In the genomic region with DNA sequence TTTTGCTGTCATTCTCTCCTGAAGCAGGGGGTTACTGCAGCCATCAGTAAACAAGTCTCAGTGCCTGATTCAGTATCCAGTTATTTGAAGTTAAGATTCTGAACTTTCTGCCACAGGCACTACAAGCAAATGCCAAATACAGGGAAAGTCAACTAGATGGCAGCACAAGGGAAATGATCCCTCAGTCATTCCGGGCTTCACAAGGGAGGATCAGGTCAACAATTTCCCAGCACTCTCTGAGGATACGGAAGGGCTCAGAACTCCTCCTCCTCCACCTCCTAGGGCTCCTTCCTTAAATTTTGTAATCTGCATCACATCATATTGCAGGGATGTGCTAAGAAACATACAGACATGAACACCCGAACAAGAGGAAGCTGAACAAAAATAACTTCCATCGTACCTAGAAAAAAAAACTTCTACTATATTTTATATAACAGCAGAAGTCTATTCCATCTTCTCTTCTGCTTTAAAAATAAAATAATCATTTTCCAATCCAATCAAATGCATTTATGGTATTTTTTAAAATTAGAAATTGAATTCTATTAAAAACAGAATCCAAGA, we compare ENCODE assay signal across 1 cellular context.
TF ChIP-seq lines count a peak whose summit lies in the region.

No MANE protein-coding gene starts in this region.

TF ChIP-seq in GM23338, 12 proteins besides CTCF, POLR2A, EP300 and RAD21 (continued from another document):
- TF ChIP-seq, protein P1, sequence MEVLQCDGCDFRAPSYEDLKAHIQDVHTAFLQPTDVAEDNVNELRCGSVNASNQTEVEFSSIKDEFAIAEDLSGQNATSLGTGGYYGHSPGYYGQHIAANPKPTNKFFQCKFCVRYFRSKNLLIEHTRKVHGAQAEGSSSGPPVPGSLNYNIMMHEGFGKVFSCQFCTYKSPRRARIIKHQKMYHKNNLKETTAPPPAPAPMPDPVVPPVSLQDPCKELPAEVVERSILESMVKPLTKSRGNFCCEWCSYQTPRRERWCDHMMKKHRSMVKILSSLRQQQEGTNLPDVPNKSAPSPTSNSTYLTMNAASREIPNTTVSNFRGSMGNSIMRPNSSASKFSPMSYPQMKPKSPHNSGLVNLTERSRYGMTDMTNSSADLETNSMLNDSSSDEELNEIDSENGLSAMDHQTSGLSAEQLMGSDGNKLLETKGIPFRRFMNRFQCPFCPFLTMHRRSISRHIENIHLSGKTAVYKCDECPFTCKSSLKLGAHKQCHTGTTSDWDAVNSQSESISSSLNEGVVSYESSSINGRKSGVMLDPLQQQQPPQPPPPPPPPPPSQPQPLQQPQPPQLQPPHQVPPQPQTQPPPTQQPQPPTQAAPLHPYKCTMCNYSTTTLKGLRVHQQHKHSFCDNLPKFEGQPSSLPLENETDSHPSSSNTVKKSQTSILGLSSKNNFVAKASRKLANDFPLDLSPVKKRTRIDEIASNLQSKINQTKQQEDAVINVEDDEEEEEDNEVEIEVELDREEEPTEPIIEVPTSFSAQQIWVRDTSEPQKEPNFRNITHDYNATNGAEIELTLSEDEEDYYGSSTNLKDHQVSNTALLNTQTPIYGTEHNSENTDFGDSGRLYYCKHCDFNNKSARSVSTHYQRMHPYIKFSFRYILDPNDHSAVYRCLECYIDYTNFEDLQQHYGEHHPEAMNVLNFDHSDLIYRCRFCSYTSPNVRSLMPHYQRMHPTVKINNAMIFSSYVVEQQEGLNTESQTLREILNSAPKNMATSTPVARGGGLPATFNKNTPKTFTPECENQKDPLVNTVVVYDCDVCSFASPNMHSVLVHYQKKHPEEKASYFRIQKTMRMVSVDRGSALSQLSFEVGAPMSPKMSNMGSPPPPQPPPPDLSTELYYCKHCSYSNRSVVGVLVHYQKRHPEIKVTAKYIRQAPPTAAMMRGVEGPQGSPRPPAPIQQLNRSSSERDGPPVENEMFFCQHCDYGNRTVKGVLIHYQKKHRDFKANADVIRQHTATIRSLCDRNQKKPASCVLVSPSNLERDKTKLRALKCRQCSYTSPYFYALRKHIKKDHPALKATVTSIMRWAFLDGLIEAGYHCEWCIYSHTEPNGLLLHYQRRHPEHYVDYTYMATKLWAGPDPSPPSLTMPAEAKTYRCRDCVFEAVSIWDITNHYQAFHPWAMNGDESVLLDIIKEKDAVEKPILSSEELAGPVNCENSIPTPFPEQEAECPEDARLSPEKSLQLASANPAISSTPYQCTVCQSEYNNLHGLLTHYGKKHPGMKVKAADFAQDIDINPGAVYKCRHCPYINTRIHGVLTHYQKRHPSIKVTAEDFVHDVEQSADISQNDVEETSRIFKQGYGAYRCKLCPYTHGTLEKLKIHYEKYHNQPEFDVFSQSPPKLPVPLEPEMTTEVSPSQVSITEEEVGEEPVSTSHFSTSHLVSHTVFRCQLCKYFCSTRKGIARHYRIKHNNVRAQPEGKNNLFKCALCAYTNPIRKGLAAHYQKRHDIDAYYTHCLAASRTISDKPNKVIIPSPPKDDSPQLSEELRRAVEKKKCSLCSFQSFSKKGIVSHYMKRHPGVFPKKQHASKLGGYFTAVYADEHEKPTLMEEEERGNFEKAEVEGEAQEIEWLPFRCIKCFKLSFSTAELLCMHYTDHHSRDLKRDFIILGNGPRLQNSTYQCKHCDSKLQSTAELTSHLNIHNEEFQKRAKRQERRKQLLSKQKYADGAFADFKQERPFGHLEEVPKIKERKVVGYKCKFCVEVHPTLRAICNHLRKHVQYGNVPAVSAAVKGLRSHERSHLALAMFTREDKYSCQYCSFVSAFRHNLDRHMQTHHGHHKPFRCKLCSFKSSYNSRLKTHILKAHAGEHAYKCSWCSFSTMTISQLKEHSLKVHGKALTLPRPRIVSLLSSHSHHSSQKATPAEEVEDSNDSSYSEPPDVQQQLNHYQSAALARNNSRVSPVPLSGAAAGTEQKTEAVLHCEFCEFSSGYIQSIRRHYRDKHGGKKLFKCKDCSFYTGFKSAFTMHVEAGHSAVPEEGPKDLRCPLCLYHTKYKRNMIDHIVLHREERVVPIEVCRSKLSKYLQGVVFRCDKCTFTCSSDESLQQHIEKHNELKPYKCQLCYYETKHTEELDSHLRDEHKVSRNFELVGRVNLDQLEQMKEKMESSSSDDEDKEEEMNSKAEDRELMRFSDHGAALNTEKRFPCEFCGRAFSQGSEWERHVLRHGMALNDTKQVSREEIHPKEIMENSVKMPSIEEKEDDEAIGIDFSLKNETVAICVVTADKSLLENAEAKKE (CRISPR knock-in tag; IDR thresholded peaks at IDR 0.05): no peak
- TF ChIP-seq, protein P2, sequence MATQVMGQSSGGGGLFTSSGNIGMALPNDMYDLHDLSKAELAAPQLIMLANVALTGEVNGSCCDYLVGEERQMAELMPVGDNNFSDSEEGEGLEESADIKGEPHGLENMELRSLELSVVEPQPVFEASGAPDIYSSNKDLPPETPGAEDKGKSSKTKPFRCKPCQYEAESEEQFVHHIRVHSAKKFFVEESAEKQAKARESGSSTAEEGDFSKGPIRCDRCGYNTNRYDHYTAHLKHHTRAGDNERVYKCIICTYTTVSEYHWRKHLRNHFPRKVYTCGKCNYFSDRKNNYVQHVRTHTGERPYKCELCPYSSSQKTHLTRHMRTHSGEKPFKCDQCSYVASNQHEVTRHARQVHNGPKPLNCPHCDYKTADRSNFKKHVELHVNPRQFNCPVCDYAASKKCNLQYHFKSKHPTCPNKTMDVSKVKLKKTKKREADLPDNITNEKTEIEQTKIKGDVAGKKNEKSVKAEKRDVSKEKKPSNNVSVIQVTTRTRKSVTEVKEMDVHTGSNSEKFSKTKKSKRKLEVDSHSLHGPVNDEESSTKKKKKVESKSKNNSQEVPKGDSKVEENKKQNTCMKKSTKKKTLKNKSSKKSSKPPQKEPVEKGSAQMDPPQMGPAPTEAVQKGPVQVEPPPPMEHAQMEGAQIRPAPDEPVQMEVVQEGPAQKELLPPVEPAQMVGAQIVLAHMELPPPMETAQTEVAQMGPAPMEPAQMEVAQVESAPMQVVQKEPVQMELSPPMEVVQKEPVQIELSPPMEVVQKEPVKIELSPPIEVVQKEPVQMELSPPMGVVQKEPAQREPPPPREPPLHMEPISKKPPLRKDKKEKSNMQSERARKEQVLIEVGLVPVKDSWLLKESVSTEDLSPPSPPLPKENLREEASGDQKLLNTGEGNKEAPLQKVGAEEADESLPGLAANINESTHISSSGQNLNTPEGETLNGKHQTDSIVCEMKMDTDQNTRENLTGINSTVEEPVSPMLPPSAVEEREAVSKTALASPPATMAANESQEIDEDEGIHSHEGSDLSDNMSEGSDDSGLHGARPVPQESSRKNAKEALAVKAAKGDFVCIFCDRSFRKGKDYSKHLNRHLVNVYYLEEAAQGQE (IDR thresholded peaks at IDR 0.05; ENCODE audit: unreplicated experiment): no peak
- TF ChIP-seq, protein P3, sequence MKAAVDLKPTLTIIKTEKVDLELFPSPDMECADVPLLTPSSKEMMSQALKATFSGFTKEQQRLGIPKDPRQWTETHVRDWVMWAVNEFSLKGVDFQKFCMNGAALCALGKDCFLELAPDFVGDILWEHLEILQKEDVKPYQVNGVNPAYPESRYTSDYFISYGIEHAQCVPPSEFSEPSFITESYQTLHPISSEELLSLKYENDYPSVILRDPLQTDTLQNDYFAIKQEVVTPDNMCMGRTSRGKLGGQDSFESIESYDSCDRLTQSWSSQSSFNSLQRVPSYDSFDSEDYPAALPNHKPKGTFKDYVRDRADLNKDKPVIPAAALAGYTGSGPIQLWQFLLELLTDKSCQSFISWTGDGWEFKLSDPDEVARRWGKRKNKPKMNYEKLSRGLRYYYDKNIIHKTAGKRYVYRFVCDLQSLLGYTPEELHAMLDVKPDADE (IDR thresholded peaks at IDR 0.05): no peak
- TF ChIP-seq JUNB (IDR thresholded peaks at IDR 0.05; ENCODE audit: unreplicated experiment) (no peak), CREB1 (CRISPR knock-in tag; IDR thresholded peaks at IDR 0.05; ENCODE audit: low read depth) (no peak), NANOG (IDR thresholded peaks at IDR 0.05; ENCODE audit: borderline replicate concordance) (no peak)
